8 cellular contexts compared by ENCODE assay signal in genomic region chr12:29380536-29381523, GRCh38. TPM values are rescaled to one million over a fixed set of nuclear protein-coding genes. Genes with fewer than 3 reads are reported as not detected.
A peak's percentile ranks its signal among the peaks of the same experiment; 100 is the strongest.
DNase-seq lines count a peak whose midpoint lies in the region; ATAC-seq and TF ChIP-seq lines count a peak whose summit lies in the region.

A gene with protein sequence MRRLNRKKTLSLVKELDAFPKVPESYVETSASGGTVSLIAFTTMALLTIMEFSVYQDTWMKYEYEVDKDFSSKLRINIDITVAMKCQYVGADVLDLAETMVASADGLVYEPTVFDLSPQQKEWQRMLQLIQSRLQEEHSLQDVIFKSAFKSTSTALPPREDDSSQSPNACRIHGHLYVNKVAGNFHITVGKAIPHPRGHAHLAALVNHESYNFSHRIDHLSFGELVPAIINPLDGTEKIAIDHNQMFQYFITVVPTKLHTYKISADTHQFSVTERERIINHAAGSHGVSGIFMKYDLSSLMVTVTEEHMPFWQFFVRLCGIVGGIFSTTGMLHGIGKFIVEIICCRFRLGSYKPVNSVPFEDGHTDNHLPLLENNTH (minus strand): TSS chr12:29381172. CDS start chr12:29371633, 9,539 bp downstream.

- H3K27me3 ChIP-seq in KMS-11 (ENCODE audit: insufficient read depth, low read depth) = no peaks in the 10 kb centered on the region
- no peaks in the 10 kb centered on the region for H3K27me3 ChIP-seq in Peyer's patch
- no peaks in the 10 kb centered on the region for H3K27me3 ChIP-seq in muscle layer of colon (ENCODE audit: control insufficient read depth in 1 of 2, insufficient read depth in 2 of 2, low read length in 2 of 2)

- H3K27ac ChIP-seq in KMS-11 (peak within 1 kb of the TSS; percentile 94), Peyer's patch (peak within 1 kb of the TSS; percentile 78 to 93 (median 91)), muscle layer of colon (ENCODE audit: low read depth, low read length) (peak within 1 kb of the TSS; percentile 95)

- no peaks in the 10 kb centered on the region for H4K20me1 ChIP-seq in KMS-11 (ENCODE audit: insufficient read depth)

- H3K4me2 ChIP-seq in KMS-11 = peak within 1 kb of the TSS; percentile 81

- DNase-seq in DMS53 treated with DMSO at 0.1 percent for 48 hours (lab: John Stamatoyannopoulos, UW; ENCODE audit: unreplicated experiment) (peak; percentile 100), Peyer's patch (peak; percentile 90 to 96 (median 92))
- peak; percentile 91 to 92 for DNase-seq in activated T-cell treated with anti-CD3 and anti-CD28 coated beads, Interleukin-2, amount 50 U/mL, for 48 hours
- DNase-seq in stimulated activated CD8-positive, alpha-beta memory T cell treated with anti-CD3 and anti-CD28 coated beads, Interleukin-7, amount 100 ng/mL, for 24 hours (ENCODE audit: low read depth) = peak; percentile 76

- H3K9ac ChIP-seq in KMS-11 (peak within 1 kb of the TSS; percentile 93), muscle layer of colon (ENCODE audit: low read length) (peak within 1 kb of the TSS; percentile 97)

- H2AFZ ChIP-seq in KMS-11 (ENCODE audit: low read depth) = peak within 1 kb of the TSS; percentile 73

- H3K4me3 ChIP-seq in KMS-11 (IDR thresholded peaks at IDR 0.05; ENCODE audit: insufficient read depth, low read depth, low read length) (no peak within 1 kb of the TSS), Peyer's patch (peak within 1 kb of the TSS; percentile 82 to 90 (median 83)), muscle layer of colon (ENCODE audit: low read depth in 1 of 2, low read length in 2 of 2) (peak within 1 kb of the TSS; percentile 100)

- TF ChIP-seq POLR2A in Peyer's patch (IDR thresholded peaks at IDR 0.05) = peak; percentile 51 to 70

- H3K36me3 ChIP-seq in KMS-11 (ENCODE audit: insufficient read depth) = no peaks in the 10 kb centered on the region; the same call in 1 of the 2 replicates
- H3K36me3 ChIP-seq in Peyer's patch = no peaks in the 10 kb centered on the region
- no peaks in the 10 kb centered on the region for H3K36me3 ChIP-seq in muscle layer of colon (ENCODE audit: insufficient read depth, low read length)

- TF ChIP-seq CTCF in KMS-11 (conservative IDR thresholded peaks at IDR 0.05; ENCODE audit: low read depth, low read length) (no peak), Peyer's patch (IDR thresholded peaks at IDR 0.05) (no peak)

- peaks cover 26% of the 10 kb centered on the region for H3K4me1 ChIP-seq in KMS-11 (ENCODE audit: low read depth, poor library complexity, severe bottlenecking)
- H3K4me1 ChIP-seq in Peyer's patch = peaks cover 0 to 12% (median 2%) of the 10 kb centered on the region in 4 donors
- H3K4me1 ChIP-seq in muscle layer of colon (ENCODE audit: insufficient read depth, low read length) = peaks cover 10% of the 10 kb centered on the region

- peaks cover 48% of the 10 kb centered on the region for H3K79me2 ChIP-seq in KMS-11 (ENCODE audit: insufficient read depth, low read depth)

- H3K9me3 ChIP-seq in Peyer's patch (no peaks in the 10 kb centered on the region), muscle layer of colon (ENCODE audit: low read length) (no peaks in the 10 kb centered on the region)

- peak; percentile 97 for ATAC-seq in GM21737 (IDR thresholded peaks at IDR 0.05; ENCODE audit: unreplicated experiment)
- peak; percentile 99 for ATAC-seq in esophagus mucosa

RNA-seq across cellular contexts. Expression of the gene that starts here (rescaled TPM):
- total RNA-seq in Peyer's patch (10 to 100 TPM; 13.7 to 24.8 (median 18.9) TPM), esophagus mucosa (43.3 TPM)
